In the genomic region with DNA sequence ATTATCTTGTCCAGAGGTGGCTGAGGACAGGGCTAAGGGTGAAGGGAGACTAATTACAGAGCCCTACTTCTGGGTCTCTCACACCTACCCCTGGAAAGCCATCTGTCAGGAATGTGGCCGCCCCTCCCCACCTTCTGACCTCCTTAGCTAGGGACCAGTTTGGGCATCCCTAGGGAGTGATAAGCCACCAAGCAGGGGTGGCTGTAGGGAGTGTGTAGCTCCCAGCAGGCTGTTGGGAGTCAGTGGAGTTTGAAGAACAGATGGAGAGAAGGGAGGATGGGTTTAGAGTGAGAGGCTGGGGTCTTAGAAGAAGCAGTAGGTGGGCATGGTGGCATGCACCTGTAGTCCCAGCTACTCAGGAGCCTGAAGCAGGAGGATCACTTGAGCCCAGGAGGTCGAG, we compare ENCODE assay signal across 1 cellular context.
TF ChIP-seq lines count a peak whose summit lies in the region.

No MANE protein-coding gene starts in this region.

TF ChIP-seq in H1, 55 proteins besides CTCF, POLR2A, EP300 and RAD21:
- TF ChIP-seq CBX8 (IDR thresholded peaks at IDR 0.05; ENCODE audit: borderline replicate concordance, low read depth, low read length) (no peak), SP1 (IDR thresholded peaks at IDR 0.05; ENCODE audit: low read depth, low read length) (no peak), HDAC2 (IDR thresholded peaks at IDR 0.05; ENCODE audit: borderline replicate concordance in 1 of 2, low read depth in 2 of 2, low read length in 2 of 2) (no peak), SRF (IDR thresholded peaks at IDR 0.05; ENCODE audit: low read depth, low read length) (no peak), NANOG (IDR thresholded peaks at IDR 0.05; ENCODE audit: insufficient read depth, low read depth, low read length, poor library complexity, severe bottlenecking) (no peak), POU5F1 (IDR thresholded peaks at IDR 0.05; ENCODE audit: low read depth, low read length) (no peak), BRCA1 (IDR thresholded peaks at IDR 0.05; ENCODE audit: low read depth, low read length) (no peak), KDM1A (IDR thresholded peaks at IDR 0.05; ENCODE audit: borderline replicate concordance, low read length) (no peak), SIN3A (conservative IDR thresholded peaks at IDR 0.05 in 1 of 2, IDR thresholded peaks at IDR 0.05 in 1 of 2; ENCODE audit: low read depth in 1 of 2, low read length in 2 of 2) (no peak), SIRT6 (IDR thresholded peaks at IDR 0.05; ENCODE audit: low read length) (no peak), CREB1 (IDR thresholded peaks at IDR 0.05) (no peak), TBP (IDR thresholded peaks at IDR 0.05; ENCODE audit: low read depth, low read length) (no peak), BACH1 (IDR thresholded peaks at IDR 0.05; ENCODE audit: low read length) (no peak), HDAC6 (IDR thresholded peaks at IDR 0.05; ENCODE audit: low read depth, low read length) (no peak), SIX5 (IDR thresholded peaks at IDR 0.05; ENCODE audit: low read depth, low read length) (no peak)
- TF ChIP-seq, protein P1, sequence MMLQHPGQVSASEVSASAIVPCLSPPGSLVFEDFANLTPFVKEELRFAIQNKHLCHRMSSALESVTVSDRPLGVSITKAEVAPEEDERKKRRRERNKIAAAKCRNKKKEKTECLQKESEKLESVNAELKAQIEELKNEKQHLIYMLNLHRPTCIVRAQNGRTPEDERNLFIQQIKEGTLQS (IDR thresholded peaks at IDR 0.05; ENCODE audit: insufficient read depth, low read depth, low read length) = no peak
- TF ChIP-seq, protein P2, sequence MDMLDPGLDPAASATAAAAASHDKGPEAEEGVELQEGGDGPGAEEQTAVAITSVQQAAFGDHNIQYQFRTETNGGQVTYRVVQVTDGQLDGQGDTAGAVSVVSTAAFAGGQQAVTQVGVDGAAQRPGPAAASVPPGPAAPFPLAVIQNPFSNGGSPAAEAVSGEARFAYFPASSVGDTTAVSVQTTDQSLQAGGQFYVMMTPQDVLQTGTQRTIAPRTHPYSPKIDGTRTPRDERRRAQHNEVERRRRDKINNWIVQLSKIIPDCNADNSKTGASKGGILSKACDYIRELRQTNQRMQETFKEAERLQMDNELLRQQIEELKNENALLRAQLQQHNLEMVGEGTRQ (IDR thresholded peaks at IDR 0.05; ENCODE audit: low read length) = no peak
- TF ChIP-seq, protein P3, sequence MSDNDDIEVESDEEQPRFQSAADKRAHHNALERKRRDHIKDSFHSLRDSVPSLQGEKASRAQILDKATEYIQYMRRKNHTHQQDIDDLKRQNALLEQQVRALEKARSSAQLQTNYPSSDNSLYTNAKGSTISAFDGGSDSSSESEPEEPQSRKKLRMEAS (IDR thresholded peaks at IDR 0.05) = no peak
TF ChIP-seq in H1: peak in this region for 0.
